ENCODE assay signal across 8 cellular contexts in genomic region chr2:64228126-64228678, GRCh38.
DNase-seq lines count a peak whose midpoint lies in the region; TF ChIP-seq lines count a peak whose summit lies in the region.

No MANE protein-coding gene starts in this region.

- no peaks in the 10 kb centered on the region for H3K9me2 ChIP-seq in GM23248 (ENCODE audit: insufficient read depth)
- no peaks in the 10 kb centered on the region for H3K9me2 ChIP-seq in Karpas-422 (replicated peaks; ENCODE audit: insufficient read depth, low read length)

- H3K27ac Mint-ChIP-seq in activated naive CD4-positive, alpha-beta T cell treated with anti-CD3 and anti-CD28 coated beads, Interleukin-2, amount 50 U/mL, for 24 hours = peak overlapping the region; percentile 96
- H3K27ac Mint-ChIP-seq in glutamatergic neuron (ENCODE audit: unreplicated experiment) (peak overlapping the region; percentile 96), type B pancreatic cell (peak overlapping the region; percentile 92)

- no peaks in the 10 kb centered on the region for H3K27me3 Mint-ChIP-seq in activated naive CD4-positive, alpha-beta T cell treated with anti-CD3 and anti-CD28 coated beads, Interleukin-2, amount 50 U/mL, for 24 hours
- H3K27me3 Mint-ChIP-seq in glutamatergic neuron (ENCODE audit: unreplicated experiment) = peaks cover 13% of the 10 kb centered on the region
- no peaks in the 10 kb centered on the region for H3K27me3 Mint-ChIP-seq in type B pancreatic cell

- peaks cover 68% of the 10 kb centered on the region for H3K4me1 Mint-ChIP-seq in activated naive CD4-positive, alpha-beta T cell treated with anti-CD3 and anti-CD28 coated beads, Interleukin-2, amount 50 U/mL, for 24 hours
- H3K4me1 Mint-ChIP-seq in glutamatergic neuron (ENCODE audit: low read depth, unreplicated experiment) (peaks cover 33% of the 10 kb centered on the region), type B pancreatic cell (ENCODE audit: unreplicated experiment) (peaks cover 28% of the 10 kb centered on the region)

- peaks cover 47% of the 10 kb centered on the region for H3K27me3 ChIP-seq in GM23248 (replicated peaks; ENCODE audit: insufficient read depth)
- no peaks in the 10 kb centered on the region for H3K27me3 ChIP-seq in Karpas-422 (ENCODE audit: low read length)

- peak overlapping the region; percentile 75 for H2AFZ ChIP-seq in GM23248
- peak overlapping the region; percentile 64 for H2AFZ ChIP-seq in Karpas-422 (ENCODE audit: low read length)

- 1% methylated on average over 26 of the region's 26 CpGs for WGBS in GM23248 (ENCODE audit: low coverage in 1 of 2, low lambda C conversion rate in 2 of 2, missing lambda C conversion rate in 2 of 2), 2 experiments

- H3K4me3 ChIP-seq in GM23248 = peak overlapping the region; percentile 71
- peak overlapping the region; percentile 65 for H3K4me3 ChIP-seq in Karpas-422 (ENCODE audit: low read length)

- H3K4me1 ChIP-seq in GM23248 (ENCODE audit: insufficient read depth) (no peaks in the 10 kb centered on the region), Karpas-422 (ENCODE audit: low read length) (peaks cover 23% of the 10 kb centered on the region)

- no peaks in the 10 kb centered on the region for H3K9me3 ChIP-seq in GM23248 (ENCODE audit: low read depth)
- no peaks in the 10 kb centered on the region for H3K9me3 ChIP-seq in Karpas-422 (ENCODE audit: low read length)

- DNase-seq in EL (peak; percentile 74), GM23248 (peak; percentile 82), Karpas-422 (peak; percentile 91), glutamatergic neuron (peak; percentile 92), non-pigmented ciliary epithelial cell (ENCODE audit: low read depth) (peak; percentile 15), type B pancreatic cell (ENCODE audit: extremely low spot score, unreplicated experiment) (peak; percentile 88)

- in situ Hi-C loops in GM23248 (cut with MboI) = no loop called here

- peak overlapping the region; percentile 92 for H3K4me2 ChIP-seq in GM23248 (ENCODE audit: unreplicated experiment)
- H3K4me2 ChIP-seq in Karpas-422 (ENCODE audit: low read depth, low read length, poor library complexity, severe bottlenecking) = peak overlapping the region; percentile 82

- H3K36me3 ChIP-seq in GM23248 (ENCODE audit: low read depth) = no peaks in the 10 kb centered on the region
- H3K36me3 ChIP-seq in Karpas-422 (ENCODE audit: insufficient read depth, low read length) = peaks cover 7% of the 10 kb centered on the region; the same call in 1 of the 2 replicates

- peak overlapping the region; percentile 87 for H3K4me3 Mint-ChIP-seq in activated naive CD4-positive, alpha-beta T cell treated with anti-CD3 and anti-CD28 coated beads, Interleukin-2, amount 50 U/mL, for 24 hours
- H3K4me3 Mint-ChIP-seq in glutamatergic neuron (ENCODE audit: unreplicated experiment) (peak overlapping the region; percentile 83), type B pancreatic cell (peak overlapping the region; percentile 91)

- H3K9ac ChIP-seq in GM23248 (peak overlapping the region; percentile 35; the same call in 1 of the 2 replicates), Karpas-422 (ENCODE audit: low read length) (peak overlapping the region; percentile 62)

- no peaks in the 10 kb centered on the region for H3F3A ChIP-seq in GM23248 (ENCODE audit: insufficient read depth)

- peaks cover 3% of the 10 kb centered on the region for H3K36me3 Mint-ChIP-seq in activated naive CD4-positive, alpha-beta T cell treated with anti-CD3 and anti-CD28 coated beads, Interleukin-2, amount 50 U/mL, for 24 hours
- no peaks in the 10 kb centered on the region for H3K36me3 Mint-ChIP-seq in glutamatergic neuron (ENCODE audit: unreplicated experiment)
- peaks cover 4% of the 10 kb centered on the region for H3K36me3 Mint-ChIP-seq in type B pancreatic cell

- no peaks in the 10 kb centered on the region for H3K79me2 ChIP-seq in GM23248 (ENCODE audit: insufficient read depth)
- H3K79me2 ChIP-seq in Karpas-422 (ENCODE audit: low read length) = no peaks in the 10 kb centered on the region

- peak; percentile 65 for TF ChIP-seq POLR2A in Raji (IDR thresholded peaks at IDR 0.05; ENCODE audit: insufficient read depth, low read depth, low read length)

- peaks cover 3% of the 10 kb centered on the region for H3K9me3 Mint-ChIP-seq in activated naive CD4-positive, alpha-beta T cell treated with anti-CD3 and anti-CD28 coated beads, Interleukin-2, amount 50 U/mL, for 24 hours
- peaks cover 8% of the 10 kb centered on the region for H3K9me3 Mint-ChIP-seq in glutamatergic neuron (ENCODE audit: unreplicated experiment)
- H3K9me3 Mint-ChIP-seq in type B pancreatic cell = no peaks in the 10 kb centered on the region

- H3K27ac ChIP-seq in GM23248 = no peak overlapping the region
- peak overlapping the region; percentile 25 for H3K27ac ChIP-seq in Karpas-422 (ENCODE audit: low read length)

- H4K20me1 ChIP-seq in GM23248 (ENCODE audit: insufficient read depth) (no peaks in the 10 kb centered on the region), Karpas-422 (ENCODE audit: insufficient read depth, low read depth, low read length) (no peaks in the 10 kb centered on the region)

- TF ChIP-seq CTCF in glutamatergic neuron (IDR thresholded peaks at IDR 0.05; ENCODE audit: partially characterized antibody, unreplicated experiment) (no peak), type B pancreatic cell (conservative IDR thresholded peaks at IDR 0.05) (peak; percentile 22)

Comparison
In these comparisons a context has a peak if more than half of its experiments do, and no peak if none do; other contexts are left out.
1. DNase-seq: peak in every context shown above with its lines; median percentile 92 in glutamatergic neuron; 91 in Karpas-422; 88 in type B pancreatic cell; 82 in GM23248; 74 in EL; 15 in non-pigmented ciliary epithelial cell.